26 cellular contexts compared by ENCODE assay signal in the genomic region with DNA sequence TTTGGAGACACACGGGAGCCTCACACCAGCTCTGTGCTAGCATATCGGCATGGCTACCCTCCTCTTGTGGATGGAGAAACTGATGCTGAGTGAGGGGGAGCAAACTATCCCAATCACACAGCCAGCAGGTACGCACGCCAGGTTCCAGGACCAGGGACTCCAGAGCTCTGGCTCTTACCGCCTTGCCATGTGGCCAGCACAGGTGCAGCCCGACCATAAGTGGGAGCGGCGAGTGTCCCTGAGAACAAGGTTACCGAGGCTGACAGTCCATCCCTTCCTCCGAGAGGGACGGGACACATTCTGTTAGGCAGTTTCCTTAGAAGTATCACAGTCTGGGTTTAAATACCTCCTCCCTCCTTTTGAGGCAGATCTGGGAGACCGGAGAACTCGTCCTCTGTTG.
"Had no signal": no experiment of that assay in that cellular context is flagged by ENCODE, and none has a peak within 500 bp of the region (broad histone marks: within the 10 kb centered on the region; RNA-seq: fewer than 3 reads in every experiment).

No MANE protein-coding gene starts in this region.

- H3K36me3 ChIP-seq: left ventricle myocardium inferior, thoracic aorta, upper lobe of left lung had no signal

- H3K27ac Mint-ChIP-seq: activated naive CD4-positive, alpha-beta T cell treated with anti-CD3 and anti-CD28 coated beads, Interleukin-2, amount 50 U/mL, for 24 hours; nephron progenitor cell had no signal

- H3K4me2 ChIP-seq: hepatocyte had no signal

- H3K4me3 ChIP-seq: body of pancreas, hepatocyte, left ventricle myocardium inferior, thoracic aorta, upper lobe of left lung had no signal

- H3K4me3 Mint-ChIP-seq: activated naive CD4-positive, alpha-beta T cell treated with anti-CD3 and anti-CD28 coated beads, Interleukin-2, amount 50 U/mL, for 24 hours; nephron progenitor cell had no signal

- H3K79me2 ChIP-seq: hepatocyte had no signal

- H3K4me1 Mint-ChIP-seq: activated naive CD4-positive, alpha-beta T cell treated with anti-CD3 and anti-CD28 coated beads, Interleukin-2, amount 50 U/mL, for 24 hours had no signal

- H3K9me3 ChIP-seq: body of pancreas, left ventricle myocardium inferior, thoracic aorta, upper lobe of left lung had no signal

- H2AFZ ChIP-seq: hepatocyte had no signal

- H3K27ac ChIP-seq: body of pancreas, hepatocyte, left ventricle myocardium inferior, thoracic aorta, upper lobe of left lung had no signal

- H3K27me3 ChIP-seq: body of pancreas, upper lobe of left lung had no signal

- H3K4me1 ChIP-seq: body of pancreas, upper lobe of left lung had no signal

- DNase-seq: activated CD4-positive, alpha-beta T cell treated with anti-CD3 and anti-CD28 coated beads for 4 hours; activated CD4-positive, alpha-beta T cell treated with anti-CD3 and anti-CD28 coated beads, Interleukin-2, amount 50 U/mL, for 48 hours; activated CD4-positive, CD25-positive, alpha-beta regulatory T cell; activated gamma-delta T cell treated with Interleukin-2 at 50 U/mL for 16 hours; activated T-cell treated with anti-CD3 and anti-CD28 coated beads for 4 hours; anterior cingulate cortex; body of pancreas; caudate nucleus; effector memory CD4-positive, alpha-beta T cell; glutamatergic neuron; left ventricle myocardium inferior; mammary epithelial cell; nephron progenitor cell; occipital lobe; posterior cingulate gyrus; retina; stimulated activated CD4-positive, alpha-beta T cell treated with anti-CD3 and anti-CD28 coated beads, Interleukin-2, amount 100 ng/mL, for 48 hours; stimulated activated CD8-positive, alpha-beta memory T cell treated with anti-CD3 and anti-CD28 coated beads, Interleukin-4, amount 100 ng/mL, for 48 hours; stimulated activated naive CD4-positive, alpha-beta T cell treated with Interleukin-2 at 50 U/mL for 16 hours; T-helper 1 cell; T-helper 9 cell; upper lobe of left lung had no signal

- H3K9me3 Mint-ChIP-seq: activated naive CD4-positive, alpha-beta T cell treated with anti-CD3 and anti-CD28 coated beads, Interleukin-2, amount 50 U/mL, for 24 hours; nephron progenitor cell had no signal

- H3K36me3 Mint-ChIP-seq: activated naive CD4-positive, alpha-beta T cell treated with anti-CD3 and anti-CD28 coated beads, Interleukin-2, amount 50 U/mL, for 24 hours had no signal

- ATAC-seq: body of pancreas, esophagus mucosa had no signal
